Comparison of ENCODE assay signal across 22 cellular contexts in genomic region chr17:81129289-81129688, GRCh38. TPM values are rescaled to one million over a fixed set of nuclear protein-coding genes. Genes with fewer than 3 reads are reported as not detected.
DNase-seq lines count a peak whose midpoint lies in the region; FAIRE-seq and TF ChIP-seq lines count a peak whose summit lies in the region.
"Had no signal": no experiment of that assay in that cellular context is flagged by ENCODE, and none has a peak within 500 bp of the region (broad histone marks: within the 10 kb centered on the region; RNA-seq: fewer than 3 reads in every experiment).

No MANE protein-coding gene starts in this region.

- no peaks in the 10 kb centered on the region for H3K4me1 ChIP-seq in OCI-LY7 (ENCODE audit: insufficient read depth, low read length, poor library complexity, severe bottlenecking)
- H3K4me1 ChIP-seq in neuronal stem cell (ENCODE audit: control insufficient read depth in 2 of 2, insufficient read depth in 1 of 2, low read depth in 1 of 2, low read length in 2 of 2), result peaks cover 43 to 47% of the 10 kb centered on the region in 2 donors
- H3K4me1 ChIP-seq in ascending aorta, result no peaks in the 10 kb centered on the region
- H3K4me1 ChIP-seq: prostate gland, vagina had no signal

- no peak for DNase-seq in D721Med (ENCODE audit: insufficient read length, low spot score)
- no peak for DNase-seq in OCI-LY7 (ENCODE audit: low spot score)
- DNase-seq in dorsolateral prefrontal cortex, result no peak
- no peak for DNase-seq in neuronal stem cell (ENCODE audit: low spot score)
- no peak for DNase-seq in NCI-H1048 (lab: John Stamatoyannopoulos, UW)
- DNase-seq in ascending aorta (ENCODE audit: low spot score in 2 of 2), result no peak
- no peak for DNase-seq in progenitor cell of endocrine pancreas (ENCODE audit: low spot score, unreplicated experiment)
- DNase-seq in RWPE1 (ENCODE audit: low spot score), result no peak
- DNase-seq: activated gamma-delta T cell treated with Interleukin-2 at 50 U/mL for 16 hours; AML-193; left colon; NCI-H2107; NCI-H526 treated with DMSO at 0.1 percent for 48 hours; stimulated activated CD4-positive, alpha-beta T cell treated with anti-CD3 and anti-CD28 coated beads, Interleukin-12 subunit alpha, Interleukin-12 subunit beta, amount 100 ng/mL, for 4 hours; stimulated activated naive CD4-positive, alpha-beta T cell treated with Interleukin-2 at 50 U/mL for 16 hours had no signal

- H3K9me3 Mint-ChIP-seq in progenitor cell of endocrine pancreas (ENCODE audit: low read depth), result no peaks in the 10 kb centered on the region

- no peaks in the 10 kb centered on the region for H3K9me3 ChIP-seq in OCI-LY7 (ENCODE audit: low read length)
- no peaks in the 10 kb centered on the region for H3K9me3 ChIP-seq in neuronal stem cell (replicated peaks in 1 of 2; ENCODE audit: control insufficient read depth in 2 of 2, insufficient read depth in 1 of 2, low read depth in 1 of 2, low read length in 2 of 2)
- no peaks in the 10 kb centered on the region for H3K9me3 ChIP-seq in ascending aorta
- H3K9me3 ChIP-seq: prostate gland, vagina had no signal

- H3K36me3 Mint-ChIP-seq in progenitor cell of endocrine pancreas (ENCODE audit: insufficient read depth), result no peaks in the 10 kb centered on the region

- POLR2A ChIA-PET in OCI-LY7 (lab: Charles Lee) (no interaction called here), RWPE1 (lab: Yijun Ruan, JAX; ENCODE audit: low non-redundant PET) (no interaction called here)

- peak overlapping the region; percentile 99 for H2AK5ac ChIP-seq in neuronal stem cell (ENCODE audit: low read depth, low read length)

- no peaks in the 10 kb centered on the region for H3K4me1 Mint-ChIP-seq in progenitor cell of endocrine pancreas (ENCODE audit: low read depth)

- H3K36me3 ChIP-seq in OCI-LY7 (ENCODE audit: insufficient read depth, low read length) (no peaks in the 10 kb centered on the region), neuronal stem cell (replicated peaks in 1 of 2; ENCODE audit: control insufficient read depth in 2 of 2, insufficient read depth in 2 of 2, low read length in 2 of 2) (no peaks in the 10 kb centered on the region), ascending aorta (no peaks in the 10 kb centered on the region)
- H3K36me3 ChIP-seq: prostate gland, vagina had no signal

- no peak overlapping the region for H3K27ac ChIP-seq in OCI-LY7 (ENCODE audit: low read depth, low read length, poor library complexity, severe bottlenecking)
- peak overlapping the region; percentile 92 to 100 (median 99) for H3K27ac ChIP-seq in dorsolateral prefrontal cortex
- H3K27ac ChIP-seq in neuronal stem cell (replicated peaks; ENCODE audit: low read length), result no peak overlapping the region
- H3K27ac ChIP-seq in ascending aorta, result no peak overlapping the region
- H3K27ac ChIP-seq in RWPE1, result no peak overlapping the region
- H3K27ac ChIP-seq: hepatocyte, prostate gland, vagina had no signal

- peak overlapping the region; percentile 91 for H3K18ac ChIP-seq in neuronal stem cell (ENCODE audit: low read length)

- intact Hi-C loops in OCI-LY7 (cut with micrococcal nuclease; ENCODE audit: unreplicated experiment) (no loop called here), dorsolateral prefrontal cortex (cut with DNase I) (no loop called here), ascending aorta (cut with DNase I) (no loop called here)

- H3K27ac Mint-ChIP-seq in progenitor cell of endocrine pancreas, result no peak overlapping the region

- H3K27me3 Mint-ChIP-seq in progenitor cell of endocrine pancreas, result no peaks in the 10 kb centered on the region

- H2BK5ac ChIP-seq in neuronal stem cell (ENCODE audit: low read length), result peak overlapping the region; percentile 99

- H2AFZ ChIP-seq in OCI-LY7 (ENCODE audit: low read length) (no peak overlapping the region), neuronal stem cell (ENCODE audit: low read length) (no peak overlapping the region)
- H2AFZ ChIP-seq: hepatocyte had no signal

- H3K9me2 ChIP-seq in OCI-LY7 (ENCODE audit: insufficient read depth, low read length), result no peaks in the 10 kb centered on the region

- H3K4me3 Mint-ChIP-seq in progenitor cell of endocrine pancreas (ENCODE audit: low read depth), result no peak overlapping the region

- peak overlapping the region; percentile 60 for H3K9ac ChIP-seq in neuronal stem cell (ENCODE audit: low read depth, low read length, poor library complexity)

- CTCF ChIA-PET in OCI-LY7 (lab: Charles Lee; ENCODE audit: unreplicated experiment) (no interaction called here), RWPE1 (lab: Yijun Ruan, JAX) (no interaction called here)

- H4K20me1 ChIP-seq in OCI-LY7 (ENCODE audit: insufficient read depth, low read length), result no peaks in the 10 kb centered on the region; the same call in 1 of the 2 replicates

- H2BK12ac ChIP-seq in neuronal stem cell (ENCODE audit: low read length), result peak overlapping the region; percentile 99

- H4K8ac ChIP-seq in neuronal stem cell (ENCODE audit: low read depth, low read length), result no peak overlapping the region

- TF ChIP-seq CTCF in D721Med (IDR thresholded peaks at IDR 0.05; ENCODE audit: insufficient read depth, missing control alignments) (peak; percentile 9), OCI-LY7 (conservative IDR thresholded peaks at IDR 0.05; ENCODE audit: low read length) (0 out of 2 replicates have a peak, but pooled peaks have one; percentile 23), dorsolateral prefrontal cortex (IDR thresholded peaks at IDR 0.05 in 54 of 56, conservative IDR thresholded peaks at IDR 0.05 in 2 of 56; ENCODE audit: low read depth in 1 of 56, partially characterized antibody in 56 of 56) (peak in 8 of 56 donors; percentile 2 to 44 (median 17)), ascending aorta (IDR thresholded peaks at IDR 0.05) (no peak), progenitor cell of endocrine pancreas (IDR thresholded peaks at IDR 0.05; ENCODE audit: unreplicated experiment) (no peak), RWPE1 (conservative IDR thresholded peaks at IDR 0.05; ENCODE audit: low read depth) (no peak)

- H3K4ac ChIP-seq in neuronal stem cell (ENCODE audit: low read length), result peak overlapping the region; percentile 89

- no peaks in the 10 kb centered on the region for H3K79me2 ChIP-seq in OCI-LY7 (ENCODE audit: insufficient read depth, low read depth, low read length)
- H3K79me2 ChIP-seq: hepatocyte had no signal

- peak overlapping the region; percentile 99 for H2BK15ac ChIP-seq in neuronal stem cell (ENCODE audit: low read length)

- H3K4me3 ChIP-seq in OCI-LY7 (ENCODE audit: low read depth, low read length, poor library complexity, severe bottlenecking) (no peak overlapping the region), dorsolateral prefrontal cortex (peak overlapping the region in 45 of 59 donors; percentile 18 to 91 (median 66)), neuronal stem cell (ENCODE audit: low read length in 2 of 2) (no peak overlapping the region), ascending aorta (no peak overlapping the region)
- H3K4me3 ChIP-seq: hepatocyte, prostate gland had no signal

- H3K79me1 ChIP-seq in neuronal stem cell (ENCODE audit: low read depth, low read length), result peaks cover 4% of the 10 kb centered on the region

- H3K23ac ChIP-seq in neuronal stem cell (ENCODE audit: low read depth, low read length, poor library complexity), result no peak overlapping the region

- no peak for FAIRE-seq in D721Med (lab: Jason Lieb, UNC)

- H2BK120ac ChIP-seq in neuronal stem cell (ENCODE audit: low read depth, low read length), result peak overlapping the region; percentile 85

- H3K14ac ChIP-seq in neuronal stem cell (ENCODE audit: low read length), result no peak overlapping the region

- whole genome bisulfite sequencing in neuronal stem cell (ENCODE audit: extremely low coverage in 2 of 2, insufficient read length in 2 of 2, insufficient replicate concordance in 1 of 2), 2 donors, result no CpG with 5 or more reads among the region's 11 CpGs

- H3K27me3 ChIP-seq in dorsolateral prefrontal cortex (no peaks in the 10 kb centered on the region), neuronal stem cell (ENCODE audit: control insufficient read depth in 3 of 3, insufficient read depth in 3 of 3, low read depth in 1 of 3, low read length in 3 of 3) (no peaks in the 10 kb centered on the region), ascending aorta (no peaks in the 10 kb centered on the region)
- H3K27me3 ChIP-seq: hepatocyte, vagina had no signal

- H4K91ac ChIP-seq in neuronal stem cell (ENCODE audit: low read depth, low read length, poor library complexity), result no peak overlapping the region

- no TSS peak for BruUV-seq in OCI-LY7 (replicated peaks; lab: Mats Ljungman, UMichigan)

- H3K4me2 ChIP-seq in OCI-LY7 (ENCODE audit: low read length) (no peak overlapping the region), neuronal stem cell (ENCODE audit: insufficient read depth, low read length, poor library complexity, severe bottlenecking) (no peak overlapping the region)
- H3K4me2 ChIP-seq: hepatocyte had no signal

RNA-seq across cellular contexts. Expression of gene PVALEF, which starts 36.0 kb away (rescaled TPM):
- total RNA-seq in OCI-LY7 (2014; rRNA removed; shearing (Covaris generic)), result not detected in 2 replicates
- total RNA-seq in OCI-LY7 (2022) (not detected in 2 replicates), dorsolateral prefrontal cortex (1 to 10 TPM in 23 of 120 experiments, under 1 TPM in 78, not detected in 19; 0.35 to 2.6 (median 0.77) TPM), ascending aorta (not detected), progenitor cell of endocrine pancreas (0.31 TPM in 1 of 2 replicates, not detected in the other)
- polyA plus RNA-seq in neuronal stem cell (2013, experiment 1 of 2), result 0.06 TPM
- polyA plus RNA-seq in neuronal stem cell (2013, experiment 2 of 2), result 0.04 TPM
- total RNA-seq: fibroblast of lung; H7; hepatocyte; left colon; prostate gland; RPMI7951; T-helper 1 cell treated with Interleukin-12 subunit alpha and Interleukin-12 subunit beta and Interleukin-4 antibody, amounts not matched to agents 30 ng/mL and 1 ng/mL, for 36 hours; vagina had no signal
- polyA plus RNA-seq: fibroblast of lung had no signal

RNA-seq across cellular contexts. Expression of gene AATK, which starts 36.7 kb away (rescaled TPM):
- 0.03 TPM in 1 of 2 replicates, not detected in the other for total RNA-seq in OCI-LY7 (2014; rRNA removed; shearing (Covaris generic))
- total RNA-seq in OCI-LY7 (2022), result not detected in 2 replicates
- total RNA-seq in dorsolateral prefrontal cortex, result 100 to 1,000 TPM; 143 to 915 (median 275) TPM
- 5.6 TPM for polyA plus RNA-seq in neuronal stem cell (2013, experiment 1 of 2)
- 5.4 TPM for polyA plus RNA-seq in neuronal stem cell (2013, experiment 2 of 2)
- 20.6 TPM for total RNA-seq in ascending aorta
- total RNA-seq in progenitor cell of endocrine pancreas, result 12.2 and 12.9 TPM in 2 replicates
- total RNA-seq: RPMI7951 had no signal

Comparison
In these comparisons a context has a peak if more than half of its experiments do, and no peak if none do; other contexts are left out.
1. CTCF ChIP-seq: peak in D721Med (single experiment) and OCI-LY7 (single experiment); none in ascending aorta (0 of 3), progenitor cell of endocrine pancreas (single experiment) and RWPE1 (single experiment).
2. H3K27ac ChIP-seq: peak in dorsolateral prefrontal cortex (59 of 59); none in OCI-LY7 (single experiment), neuronal stem cell (single experiment), ascending aorta (0 of 2) and RWPE1 (single experiment).
3. H3K4me3 ChIP-seq: peak in dorsolateral prefrontal cortex (45 of 59); none in OCI-LY7 (single experiment), neuronal stem cell (0 of 2) and ascending aorta (0 of 2).
4. RNA of gene AATK, which starts 36.7 kb away (total RNA-seq): 143 to 915 TPM in dorsolateral prefrontal cortex, 20.6 TPM in ascending aorta (single experiment) and 12.2 to 12.9 TPM in progenitor cell of endocrine pancreas; 0.03 TPM in OCI-LY7; every median in the first group is over 10 times any median in the second.